Comparison of ENCODE assay signal across 15 cellular contexts in genomic region chr9:90942555-90942954, GRCh38.
DNase-seq lines count a peak whose midpoint lies in the region; FAIRE-seq and TF ChIP-seq lines count a peak whose summit lies in the region.
"Had no signal": no experiment of that assay in that cellular context is flagged by ENCODE, and none has a peak within 500 bp of the region (broad histone marks: within the 10 kb centered on the region; RNA-seq: fewer than 3 reads in every experiment).

No MANE protein-coding gene starts in this region.

- no peak for TF ChIP-seq POLR2A in prostate gland (IDR thresholded peaks at IDR 0.05)

- no peak overlapping the region for H3K27ac Mint-ChIP-seq in astrocyte (ENCODE audit: unreplicated experiment)

- H3K9ac ChIP-seq in astrocyte (ENCODE audit: low read length): peak overlapping the region; percentile 24
- H3K9ac ChIP-seq: parathyroid adenoma had no signal

- peaks cover 17% of the 10 kb centered on the region for H3K27me3 Mint-ChIP-seq in astrocyte (ENCODE audit: low read depth, unreplicated experiment)

- peak; percentile 20 for DNase-seq in DMS53 (lab: John Stamatoyannopoulos, UW)
- DNase-seq in DMS53 treated with DMSO at 0.1 percent for 48 hours (lab: John Stamatoyannopoulos, UW; ENCODE audit: unreplicated experiment): no peak
- peak; percentile 99 for DNase-seq in HPDE6-E6E7 (ENCODE audit: extremely low spot score)
- DNase-seq in astrocyte (ENCODE audit: low read depth): peak; percentile 74
- peak; percentile 77 for DNase-seq in prostate gland (ENCODE audit: low spot score)
- no peak for DNase-seq in caudate nucleus (lab: John Stamatoyannopoulos, UW)
- no peak for DNase-seq in stimulated activated CD4-positive, alpha-beta T cell treated with anti-CD3 and anti-CD28 coated beads, Interleukin-4, amount 100 ng/mL, for 1 hour
- no peak for DNase-seq in NCI-H226
- DNase-seq: 8988T; activated T-cell treated with anti-CD3 and anti-CD28 coated beads, Interleukin-2, amount 50 U/mL, for 1 hour; adrenal gland; colonic mucosa; NCI-H1436 had no signal

- peaks cover 9% of the 10 kb centered on the region for H3K4me1 Mint-ChIP-seq in astrocyte (ENCODE audit: low read depth, unreplicated experiment)

- TF ChIP-seq CTCF in astrocyte (IDR thresholded peaks at IDR 0.05; ENCODE audit: insufficient read depth, low read depth, low read length) (no peak), prostate gland (IDR thresholded peaks at IDR 0.05) (no peak)

- H3K4me3 Mint-ChIP-seq in astrocyte (ENCODE audit: unreplicated experiment): no peak overlapping the region

- H3K4me3 ChIP-seq in astrocyte (ENCODE audit: insufficient read depth, low read depth, low read length): no peak overlapping the region
- H3K4me3 ChIP-seq in prostate gland: no peak overlapping the region
- H3K4me3 ChIP-seq: adrenal gland, colonic mucosa, tibial nerve had no signal

- peak overlapping the region; percentile 58 for H3K4me2 ChIP-seq in astrocyte (ENCODE audit: low read length)

- WGBS in prostate gland: 45% methylated on average over 7 of the region's 7 CpGs

- no peak overlapping the region for H2AFZ ChIP-seq in astrocyte (ENCODE audit: low read depth, low read length)
- H2AFZ ChIP-seq: parathyroid adenoma had no signal

- intact Hi-C loops in prostate gland (cut with DNase I): no loop called here

- FAIRE-seq in astrocyte (lab: Jason Lieb, UNC): no peak

- peaks cover 5% of the 10 kb centered on the region for H3K9me3 ChIP-seq in astrocyte (ENCODE audit: insufficient read depth, low read depth, low read length)
- H3K9me3 ChIP-seq in prostate gland: no peaks in the 10 kb centered on the region
- H3K9me3 ChIP-seq: adrenal gland, colonic mucosa had no signal

- peaks cover 18% of the 10 kb centered on the region for H3K9me3 Mint-ChIP-seq in astrocyte (ENCODE audit: unreplicated experiment)

- no peaks in the 10 kb centered on the region for H4K20me1 ChIP-seq in astrocyte (ENCODE audit: insufficient read depth, low read length)

- H3K27ac ChIP-seq in astrocyte (ENCODE audit: low read depth, low read length) (no peak overlapping the region), prostate gland (no peak overlapping the region), caudate nucleus (ENCODE audit: low read depth, low read length) (no peak overlapping the region)
- H3K27ac ChIP-seq: adrenal gland, colonic mucosa, parathyroid adenoma, tibial nerve had no signal

- H3K36me3 Mint-ChIP-seq in astrocyte (ENCODE audit: low read depth, unreplicated experiment): no peaks in the 10 kb centered on the region

- H3K4me1 ChIP-seq in astrocyte (ENCODE audit: insufficient read depth, low read length) (peaks cover 7% of the 10 kb centered on the region), prostate gland (replicated peaks) (no peaks in the 10 kb centered on the region)
- H3K4me1 ChIP-seq: adrenal gland, colonic mucosa, parathyroid adenoma, tibial nerve had no signal

- no peaks in the 10 kb centered on the region for H3K79me2 ChIP-seq in astrocyte (ENCODE audit: insufficient read depth, low read length)
- H3K79me2 ChIP-seq: parathyroid adenoma had no signal

- H3K27me3 ChIP-seq in astrocyte (ENCODE audit: insufficient read depth, low read length): peaks cover 5% of the 10 kb centered on the region
- no peaks in the 10 kb centered on the region for H3K27me3 ChIP-seq in prostate gland (replicated peaks; ENCODE audit: insufficient read depth)
- H3K27me3 ChIP-seq: adrenal gland, colonic mucosa, tibial nerve had no signal

- no peaks in the 10 kb centered on the region for H3K36me3 ChIP-seq in astrocyte (ENCODE audit: insufficient read depth, low read length)
- no peaks in the 10 kb centered on the region for H3K36me3 ChIP-seq in prostate gland
- H3K36me3 ChIP-seq: adrenal gland, colonic mucosa, tibial nerve had no signal

Comparison
In these comparisons a context has a peak if more than half of its experiments do, and no peak if none do; other contexts are left out.
1. DNase-seq: peak in DMS53 (single experiment), HPDE6-E6E7 (single experiment), astrocyte (single experiment) and prostate gland (single experiment); none in DMS53 treated with DMSO at 0.1 percent for 48 hours (single experiment), caudate nucleus (0 of 61), stimulated activated CD4-positive, alpha-beta T cell treated with anti-CD3 and anti-CD28 coated beads, Interleukin-4, amount 100 ng/mL, for 1 hour (single experiment) and NCI-H226 (single experiment).